9 cellular contexts compared by ENCODE assay signal in genomic region chr19:678791-679388, GRCh38. TPM values are rescaled to one million over a fixed set of nuclear protein-coding genes. Genes with fewer than 3 reads are reported as not detected.
DNase-seq lines count a peak whose midpoint lies in the region; ATAC-seq and TF ChIP-seq lines count a peak whose summit lies in the region.
"Had no signal": no experiment of that assay in that cellular context is flagged by ENCODE, and none has a peak within 500 bp of the region (broad histone marks: within the 10 kb centered on the region; RNA-seq: fewer than 3 reads in every experiment).

No MANE protein-coding gene starts in this region.

- peak overlapping the region; percentile 69 for H3K4me2 ChIP-seq in Loucy (ENCODE audit: low read depth, low read length, poor library complexity, severe bottlenecking)

- no peaks in the 10 kb centered on the region for H3K27me3 ChIP-seq in Loucy (ENCODE audit: insufficient read depth, low read length, poor library complexity, severe bottlenecking)

- no peak overlapping the region for H2AFZ ChIP-seq in Loucy (ENCODE audit: low read length)

- H3K27me3 Mint-ChIP-seq in CD14-positive monocyte (ENCODE audit: low read depth in 3 of 3) (peaks cover 14 to 46% (median 32%) of the 10 kb centered on the region in 3 donors), nephron progenitor cell (ENCODE audit: low read depth, poor library complexity) (peaks cover 22% of the 10 kb centered on the region)

- H3K4me3 ChIP-seq in Loucy (ENCODE audit: low read length, poor library complexity, severe bottlenecking) (peak overlapping the region; percentile 85), choroid plexus epithelial cell (ENCODE audit: low read depth, low read length) (peak overlapping the region; percentile 67)

- no peaks in the 10 kb centered on the region for H3F3A ChIP-seq in Loucy (ENCODE audit: low read depth)

- peaks cover 0 to 3% (median 2%) of the 10 kb centered on the region in 7 donors for H3K9me3 Mint-ChIP-seq in CD14-positive monocyte
- no peaks in the 10 kb centered on the region for H3K9me3 Mint-ChIP-seq in nephron progenitor cell

- H3K27ac Mint-ChIP-seq in CD14-positive monocyte (peak overlapping the region in 4 of 7 donors; percentile 58 to 74 (median 66)), nephron progenitor cell (no peak overlapping the region)

- TF ChIP-seq CTCF in CD14-positive monocyte (IDR thresholded peaks at IDR 0.05) (no peak), Loucy (conservative IDR thresholded peaks at IDR 0.05; ENCODE audit: low read length) (no peak), choroid plexus epithelial cell (conservative IDR thresholded peaks at IDR 0.05; ENCODE audit: low read depth, low read length) (no peak), nephron progenitor cell (IDR thresholded peaks at IDR 0.05) (no peak)

- peak overlapping the region; percentile 73 to 78 for H3K4me3 Mint-ChIP-seq in CD14-positive monocyte
- peak overlapping the region; percentile 80 for H3K4me3 Mint-ChIP-seq in nephron progenitor cell

- H4K20me1 ChIP-seq in Loucy (ENCODE audit: insufficient read depth, low read length, poor library complexity, severe bottlenecking): no peaks in the 10 kb centered on the region

- H3K9ac ChIP-seq in Loucy (ENCODE audit: low read depth, low read length, poor library complexity, severe bottlenecking): peak overlapping the region; percentile 77

- H3K4me1 Mint-ChIP-seq in CD14-positive monocyte (peaks cover 42% of the 10 kb centered on the region), nephron progenitor cell (peaks cover 21% of the 10 kb centered on the region)

- H3K9me2 ChIP-seq in Loucy (replicated peaks; ENCODE audit: low read depth, low read length): no peaks in the 10 kb centered on the region

- DNase-seq in CD14-positive monocyte (ENCODE audit: low spot score): no peak
- no peak for DNase-seq in choroid plexus epithelial cell (ENCODE audit: low read depth)
- DNase-seq in nephron progenitor cell: no peak
- no peak for DNase-seq in NCI-H2171 treated with DMSO at 0.1 percent for 48 hours (lab: John Stamatoyannopoulos, UW)
- DNase-seq: activated CD4-positive, CD25-positive, alpha-beta regulatory T cell had no signal

- intact Hi-C loops in CD14-positive monocyte (cut with micrococcal nuclease): loop anchor here in 1 of 2 donors (1.0 kb wide), 1 partner anchor 14 kb away; no protein-coding TSS in a partner anchor

- H3K36me3 Mint-ChIP-seq in CD14-positive monocyte (peaks cover 0 to 4% of the 10 kb centered on the region in 2 donors), nephron progenitor cell (ENCODE audit: low read depth) (no peaks in the 10 kb centered on the region)

- ATAC-seq in GM19035 (IDR thresholded peaks at IDR 0.05; ENCODE audit: unreplicated experiment) (no peak), GM21737 (IDR thresholded peaks at IDR 0.05; ENCODE audit: unreplicated experiment) (no peak), GM19395 (IDR thresholded peaks at IDR 0.05; ENCODE audit: unreplicated experiment) (no peak)

- no peaks in the 10 kb centered on the region for H3K36me3 ChIP-seq in Loucy (ENCODE audit: insufficient read depth, low read length)

- H3K79me2 ChIP-seq in Loucy (ENCODE audit: insufficient read depth, low read length): peaks cover 7% of the 10 kb centered on the region; the same call in 1 of the 2 replicates

- H3K9me3 ChIP-seq in Loucy (ENCODE audit: insufficient read depth, low read depth, low read length): no peaks in the 10 kb centered on the region

- peaks cover 15% of the 10 kb centered on the region for H3K4me1 ChIP-seq in Loucy (ENCODE audit: insufficient read depth, low read length, poor library complexity, severe bottlenecking)

RNA-seq across cellular contexts. Expression of gene FSTL3, which starts 2.7 kb away (rescaled TPM):
- 1 to 10 TPM; 2.5 to 5.2 TPM for polyA plus RNA-seq in CD14-positive monocyte

RNA-seq across cellular contexts. Expression of gene RNF126, which starts 15.9 kb away (rescaled TPM):
- 10 to 100 TPM; 29.1 to 31.6 TPM for polyA plus RNA-seq in CD14-positive monocyte

RNA-seq across cellular contexts. Expression of gene PRSS57, which starts 16.4 kb away (rescaled TPM):
- 1 to 10 TPM in 1 of 2 donors, under 1 TPM in 1; 0.78 to 1.4 TPM for polyA plus RNA-seq in CD14-positive monocyte

RNA-seq across cellular contexts. Expression of gene PALM, which starts 29.8 kb away (rescaled TPM):
- polyA plus RNA-seq in CD14-positive monocyte: not detected

RNA-seq across cellular contexts. Expression of gene FGF22, which starts 39.2 kb away (rescaled TPM):
- polyA plus RNA-seq in CD14-positive monocyte: not detected
